16 cellular contexts compared by ENCODE assay signal in the genomic region with DNA sequence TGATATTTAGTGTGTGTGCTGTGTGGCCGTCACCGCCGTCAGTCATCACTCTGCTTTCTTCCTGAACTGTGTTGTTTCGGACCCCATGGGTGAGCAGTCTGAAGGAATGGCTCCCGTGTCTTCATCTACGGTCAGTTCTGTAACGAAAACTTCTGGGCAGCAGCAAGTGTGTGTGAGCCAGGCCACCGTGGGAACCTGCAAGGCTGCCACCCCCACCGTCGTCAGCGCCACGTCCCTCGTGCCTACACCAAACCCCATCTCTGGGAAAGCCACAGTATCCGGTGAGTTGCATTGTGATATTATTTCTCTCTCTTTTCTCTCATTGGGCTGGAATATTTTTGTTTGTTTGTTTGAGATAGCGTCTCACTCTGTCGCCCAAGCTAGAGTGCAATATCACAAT. TPM values are rescaled to one million over a fixed set of nuclear protein-coding genes. Genes with fewer than 3 reads are reported as not detected.
A peak's percentile ranks its signal among the peaks of the same experiment; 100 is the strongest.
DNase-seq lines count a peak whose midpoint lies in the region; ATAC-seq and TF ChIP-seq lines count a peak whose summit lies in the region.
"Had no signal": no experiment of that assay in that cellular context is flagged by ENCODE, and none has a peak within 500 bp of the region (broad histone marks: within the 10 kb centered on the region; RNA-seq: fewer than 3 reads in every experiment).

No MANE protein-coding gene starts in this region.

- no peaks in the 10 kb centered on the region for H3K9me3 ChIP-seq in mesenchymal stem cell (ENCODE audit: control insufficient read depth, low read length)
- H3K9me3 ChIP-seq in neural progenitor cell (ENCODE audit: low read depth) = no peaks in the 10 kb centered on the region
- no peaks in the 10 kb centered on the region for H3K9me3 ChIP-seq in thymus (ENCODE audit: control insufficient read depth)
- H3K9me3 ChIP-seq: Caco-2 had no signal

- H3K9me3 Mint-ChIP-seq in endothelial cell (ENCODE audit: unreplicated experiment) (no peaks in the 10 kb centered on the region), neural progenitor cell (no peaks in the 10 kb centered on the region)
- H3K9me3 Mint-ChIP-seq: CD4-positive, alpha-beta memory T cell had no signal

- no peak overlapping the region for H2BK15ac ChIP-seq in mesenchymal stem cell (ENCODE audit: low read depth, poor library complexity, severe bottlenecking)

- ATAC-seq in HG03571 (IDR thresholded peaks at IDR 0.05; ENCODE audit: unreplicated experiment) = no peak

- no peak overlapping the region for H4K8ac ChIP-seq in mesenchymal stem cell (ENCODE audit: low read length)

- H3K23ac ChIP-seq in mesenchymal stem cell (ENCODE audit: low read length in 2 of 2) = no peak overlapping the region

- H3K36me3 ChIP-seq in mesenchymal stem cell (ENCODE audit: control insufficient read depth in 1 of 2, insufficient read depth in 2 of 2, low read depth in 1 of 2, low read length in 2 of 2) = peaks cover 33 to 77% of the 10 kb centered on the region in 2 experiments
- H3K36me3 ChIP-seq in neural progenitor cell = peaks cover 24% of the 10 kb centered on the region
- H3K36me3 ChIP-seq in thymus (ENCODE audit: control insufficient read depth, insufficient read depth) = peaks cover 31% of the 10 kb centered on the region

- no peaks in the 10 kb centered on the region for H4K20me1 ChIP-seq in neural progenitor cell (ENCODE audit: low read depth)

- no peak overlapping the region for H2BK12ac ChIP-seq in mesenchymal stem cell (ENCODE audit: low read length in 2 of 2)

- H2BK120ac ChIP-seq in mesenchymal stem cell (ENCODE audit: low read depth, low read length) = no peak overlapping the region

- no peak overlapping the region for H3K18ac ChIP-seq in mesenchymal stem cell (ENCODE audit: low read depth in 1 of 2, low read length in 2 of 2)

- peaks cover 17% of the 10 kb centered on the region for H3K79me1 ChIP-seq in mesenchymal stem cell (replicated peaks; ENCODE audit: low read length, poor library complexity, severe bottlenecking)

- no peak overlapping the region for H3K14ac ChIP-seq in mesenchymal stem cell (ENCODE audit: low read length in 2 of 2)

- H2BK5ac ChIP-seq in mesenchymal stem cell (ENCODE audit: low read depth, low read length, poor library complexity, severe bottlenecking) = no peak overlapping the region

- DNase-seq in endothelial cell (ENCODE audit: low spot score) (no peak), mesenchymal stem cell (no peak), neural progenitor cell (ENCODE audit: low spot score) (no peak), foreskin fibroblast (no peak), epidermal melanocyte (ENCODE audit: insufficient read length, low spot score) (no peak)
- no peak for DNase-seq in effector CD8-positive, alpha-beta T cell (lab: John Stamatoyannopoulos, UW)
- DNase-seq: C1 segment of cervical spinal cord; Caco-2; CD4-positive, alpha-beta memory T cell; DMS153; DND-41; GM23248; H7; HCEC 1CT had no signal

- no peak overlapping the region for H4K91ac ChIP-seq in mesenchymal stem cell (ENCODE audit: low read length)

- H3K4ac ChIP-seq in mesenchymal stem cell (ENCODE audit: low read depth in 1 of 2, low read length in 2 of 2) = no peak overlapping the region

- H2AFZ ChIP-seq in mesenchymal stem cell (ENCODE audit: low read depth, low read length) (no peak overlapping the region), neural progenitor cell (replicated peaks) (no peak overlapping the region)
- H2AFZ ChIP-seq: GM23248 had no signal

- H3K9ac ChIP-seq in mesenchymal stem cell (ENCODE audit: low read length) = peak overlapping the region; percentile 4
- no peak overlapping the region for H3K9ac ChIP-seq in neural progenitor cell
- H3K9ac ChIP-seq: GM23248 had no signal

- H3K4me3 ChIP-seq in mesenchymal stem cell (ENCODE audit: insufficient read depth in 1 of 2, low read depth in 1 of 2, low read length in 2 of 2) (no peak overlapping the region), neural progenitor cell (no peak overlapping the region), thymus (ENCODE audit: low read length) (no peak overlapping the region), foreskin fibroblast (ENCODE audit: low read depth in 1 of 2, low read length in 2 of 2) (no peak overlapping the region)
- H3K4me3 ChIP-seq: GM23248 had no signal

- H3K4me1 ChIP-seq in mesenchymal stem cell (ENCODE audit: control insufficient read depth, insufficient read depth, low read depth, low read length) (no peaks in the 10 kb centered on the region), neural progenitor cell (no peaks in the 10 kb centered on the region), thymus (ENCODE audit: control insufficient read depth, insufficient read depth, low read length) (peaks cover 12% of the 10 kb centered on the region)
- H3K4me1 ChIP-seq: Caco-2 had no signal

- peaks cover 12% of the 10 kb centered on the region for H3K4me1 Mint-ChIP-seq in endothelial cell (ENCODE audit: unreplicated experiment)
- no peaks in the 10 kb centered on the region for H3K4me1 Mint-ChIP-seq in neural progenitor cell

- H3K27ac Mint-ChIP-seq in endothelial cell (ENCODE audit: unreplicated experiment) = peak overlapping the region; percentile 24
- H3K27ac Mint-ChIP-seq in neural progenitor cell = peak overlapping the region; percentile 29

- H3F3A ChIP-seq in neural progenitor cell (ENCODE audit: low read depth) = no peaks in the 10 kb centered on the region

- H3K4me3 Mint-ChIP-seq in endothelial cell (ENCODE audit: unreplicated experiment) (no peak overlapping the region), neural progenitor cell (no peak overlapping the region)
- H3K4me3 Mint-ChIP-seq: CD4-positive, alpha-beta memory T cell had no signal

- H3K4me2 ChIP-seq in mesenchymal stem cell (ENCODE audit: low read length, poor library complexity, severe bottlenecking) (no peak overlapping the region), neural progenitor cell (no peak overlapping the region)

- H3K27ac ChIP-seq in mesenchymal stem cell (ENCODE audit: low read length, poor library complexity, severe bottlenecking) = no peak overlapping the region
- no peak overlapping the region for H3K27ac ChIP-seq in neural progenitor cell
- H3K27ac ChIP-seq in thymus (ENCODE audit: low read depth) = peak overlapping the region; percentile 74
- H3K27ac ChIP-seq: GM23248 had no signal

- H3K27me3 ChIP-seq in mesenchymal stem cell (ENCODE audit: control insufficient read depth in 1 of 2, insufficient read depth in 1 of 2, low read length in 2 of 2) = no peaks in the 10 kb centered on the region
- H3K27me3 ChIP-seq in neural progenitor cell = no peaks in the 10 kb centered on the region
- no peaks in the 10 kb centered on the region for H3K27me3 ChIP-seq in thymus (ENCODE audit: control insufficient read depth, insufficient read depth)

- H3K79me2 ChIP-seq in neural progenitor cell (ENCODE audit: low read depth) = peaks cover 5% of the 10 kb centered on the region

- H3K36me3 Mint-ChIP-seq in endothelial cell (ENCODE audit: low read depth, unreplicated experiment) (peaks cover 44% of the 10 kb centered on the region), neural progenitor cell (peaks cover 48% of the 10 kb centered on the region)

- no peak for TF ChIP-seq CTCF in endothelial cell (IDR thresholded peaks at IDR 0.05; ENCODE audit: unreplicated experiment)
- no peak for TF ChIP-seq CTCF in neural progenitor cell (IDR thresholded peaks at IDR 0.05)
- TF ChIP-seq CTCF in foreskin fibroblast (IDR thresholded peaks at IDR 0.05; ENCODE audit: low read depth, low read length) = no peak

- H3K27me3 Mint-ChIP-seq in endothelial cell (ENCODE audit: unreplicated experiment) (no peaks in the 10 kb centered on the region), neural progenitor cell (ENCODE audit: insufficient read depth, low read depth) (no peaks in the 10 kb centered on the region)
- H3K27me3 Mint-ChIP-seq: CD4-positive, alpha-beta memory T cell had no signal

- 95% methylated on average over 15 of the region's 16 CpGs for WGBS in mesenchymal stem cell
- 98% methylated on average over 16 of the region's 16 CpGs for WGBS in thymus

- H2AK5ac ChIP-seq in mesenchymal stem cell (ENCODE audit: low read length, severe bottlenecking) = no peak overlapping the region

RNA-seq across cellular contexts. Expression of a gene that starts 34.7 kb away (rescaled TPM):
- total RNA-seq in endothelial cell (ENCODE audit: unreplicated experiment) = 0.90 TPM
- 1.8 TPM for polyA plus RNA-seq in mesenchymal stem cell (2013, experiment 1 of 2)
- polyA plus RNA-seq in mesenchymal stem cell (2013, experiment 2 of 2) = 1.7 TPM
- total RNA-seq in neural progenitor cell (ENCODE audit: low replicate concordance) = 3.5 and 12.4 TPM in 2 replicates
- polyA plus RNA-seq in thymus = 4.1 TPM
